Comparison of ENCODE assay signal across 8 cellular contexts in the genomic region with DNA sequence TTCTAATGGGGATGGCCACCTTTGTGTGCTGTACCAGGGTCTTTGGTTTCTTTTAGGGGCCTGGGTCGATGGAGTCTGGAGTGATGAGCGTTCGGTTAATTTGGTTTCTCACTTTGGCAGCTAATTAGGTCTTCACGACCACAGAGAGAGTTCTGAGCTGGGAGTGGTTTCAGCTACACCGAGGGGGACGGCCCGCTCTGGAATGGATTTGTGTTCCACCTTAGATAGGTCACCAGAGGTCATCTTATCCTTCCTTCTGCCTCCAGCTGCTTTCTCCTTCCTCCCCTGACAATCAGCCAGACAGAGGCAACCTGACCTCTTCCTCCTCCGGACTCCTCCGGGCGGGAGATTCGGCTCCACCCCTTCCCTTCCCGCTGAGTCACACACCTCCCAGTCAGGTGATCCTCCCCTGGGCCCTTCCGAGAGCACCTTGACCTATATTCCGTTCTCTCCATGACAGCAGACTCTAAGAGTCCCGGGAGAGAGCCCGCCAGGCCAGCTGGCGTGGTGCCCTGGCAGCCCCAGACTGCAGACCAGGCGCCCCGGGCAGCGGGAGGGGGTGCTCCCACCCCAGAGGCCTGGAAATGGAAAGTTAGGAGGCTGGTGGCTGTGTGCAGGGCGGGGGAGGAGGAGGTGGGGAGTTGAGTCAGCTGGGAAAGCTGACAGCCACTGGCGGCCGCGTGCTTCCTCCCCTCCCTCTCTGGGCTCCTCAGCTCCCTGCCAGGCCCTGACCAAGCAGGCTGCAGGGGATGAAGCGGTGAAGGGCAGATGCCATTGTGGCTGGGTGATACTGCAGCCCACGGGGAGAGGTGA. TPM values are rescaled to one million over a fixed set of nuclear protein-coding genes. Genes with fewer than 3 reads are reported as not detected.
A peak's percentile ranks its signal among the peaks of the same experiment; 100 is the strongest.
DNase-seq lines count a peak whose midpoint lies in the region; ATAC-seq and TF ChIP-seq lines count a peak whose summit lies in the region.

No MANE protein-coding gene starts in this region.

- DNase-seq in NCI-H1417 (lab: John Stamatoyannopoulos, UW) (peak; percentile 86 to 93 (median 90)), astrocyte of the cerebellum (ENCODE audit: low read depth) (peak; percentile 80), hepatic stellate cell (ENCODE audit: low spot score) (peak; percentile 81), pulmonary artery endothelial cell (ENCODE audit: low read depth, low spot score) (peak; percentile 84), GM19240 (ENCODE audit: insufficient read length, low spot score) (no peak)

- H3K36me3 Mint-ChIP-seq in T-helper 1 cell treated with Interleukin-12 subunit alpha and Interleukin-12 subunit beta and Interleukin-4 antibody, amounts not matched to agents 30 μg/mL and 1 μg/mL, for 36 hours (ENCODE audit: low read depth), result no peaks in the 10 kb centered on the region

- H3K27ac Mint-ChIP-seq in T-helper 1 cell treated with Interleukin-12 subunit alpha and Interleukin-12 subunit beta and Interleukin-4 antibody, amounts not matched to agents 30 μg/mL and 1 μg/mL, for 36 hours, result peak overlapping the region; percentile 93

- in situ Hi-C loops in astrocyte of the cerebellum (cut with HindIII; ENCODE audit: low sequenced_read_pairs), result no loop called here

- no peak for TF ChIP-seq CTCF in GM12875 (IDR thresholded peaks at IDR 0.05; ENCODE audit: borderline replicate concordance, insufficient read depth, low read depth, low read length)
- TF ChIP-seq CTCF in astrocyte of the cerebellum (IDR thresholded peaks at IDR 0.05; ENCODE audit: low read depth, low read length, missing control alignments), result no peak

- H3K27me3 Mint-ChIP-seq in T-helper 1 cell treated with Interleukin-12 subunit alpha and Interleukin-12 subunit beta and Interleukin-4 antibody, amounts not matched to agents 30 μg/mL and 1 μg/mL, for 36 hours (ENCODE audit: low read depth), result no peaks in the 10 kb centered on the region

- peak; percentile 56 for ATAC-seq in HG02759 (IDR thresholded peaks at IDR 0.05; ENCODE audit: unreplicated experiment)

- H3K4me3 Mint-ChIP-seq in T-helper 1 cell treated with Interleukin-12 subunit alpha and Interleukin-12 subunit beta and Interleukin-4 antibody, amounts not matched to agents 30 μg/mL and 1 μg/mL, for 36 hours, result peak overlapping the region; percentile 87

- no peaks in the 10 kb centered on the region for H3K9me3 Mint-ChIP-seq in T-helper 1 cell treated with Interleukin-12 subunit alpha and Interleukin-12 subunit beta and Interleukin-4 antibody, amounts not matched to agents 30 μg/mL and 1 μg/mL, for 36 hours

- peak overlapping the region; percentile 48 for H3K4me3 ChIP-seq in GM12875 (ENCODE audit: low read depth, low read length)
- H3K4me3 ChIP-seq in astrocyte of the cerebellum (ENCODE audit: low read depth, low read length), result peak overlapping the region; percentile 34

- peaks cover 24% of the 10 kb centered on the region for H3K4me1 Mint-ChIP-seq in T-helper 1 cell treated with Interleukin-12 subunit alpha and Interleukin-12 subunit beta and Interleukin-4 antibody, amounts not matched to agents 30 μg/mL and 1 μg/mL, for 36 hours (ENCODE audit: low read depth)

RNA-seq across cellular contexts. Expression of a gene that starts 44.7 kb away (rescaled TPM):
- 31.5 and 45.4 TPM in 2 replicates for total RNA-seq in pulmonary artery endothelial cell

RNA-seq across cellular contexts. Expression of a gene that starts 46.8 kb away (rescaled TPM):
- total RNA-seq in pulmonary artery endothelial cell, result 0.53 and 1.3 TPM in 2 replicates
